ENCODE assay signal across 1 cellular context in the genomic region with DNA sequence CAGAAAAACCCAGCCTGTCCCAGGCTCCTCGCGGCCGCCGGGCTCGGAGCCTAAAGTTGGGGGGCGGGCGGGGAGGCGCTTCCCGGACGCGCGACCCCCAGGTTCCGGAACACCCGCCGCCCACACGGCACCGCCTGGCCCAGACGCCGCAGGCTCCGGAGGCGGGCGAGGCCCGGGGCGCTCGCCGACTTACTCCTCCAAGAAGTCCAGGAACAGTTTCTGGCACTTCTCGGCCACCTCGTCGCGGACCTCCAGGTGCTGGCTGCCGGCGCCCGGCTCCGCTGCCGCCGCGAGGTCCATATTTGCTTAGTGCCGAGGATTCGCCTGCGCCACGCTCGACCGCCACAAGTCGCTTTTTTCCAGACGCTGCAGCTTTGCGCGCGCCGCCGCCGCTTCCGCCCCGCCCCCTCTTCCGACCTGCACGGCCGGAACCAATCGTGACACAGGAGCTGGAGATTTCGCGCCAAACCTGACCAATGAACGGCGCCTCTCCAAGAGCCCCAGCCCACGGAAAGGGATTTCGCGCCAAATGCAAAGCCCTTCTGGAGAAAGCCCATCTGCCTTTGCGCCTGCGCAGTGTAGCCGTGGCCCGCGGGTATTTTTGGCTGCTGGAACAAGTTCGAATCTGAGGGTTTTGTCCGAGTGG.
TF ChIP-seq lines count a peak whose summit lies in the region.

A gene (minus strand): TSS at position 378 of the 646 bp plus-strand sequence. CDS start 78 bp downstream, at position 300.

TF ChIP-seq in K562, 482 proteins besides CTCF, POLR2A, EP300 and RAD21 (continued from another document and continues in another):
- TF ChIP-seq, protein P1, sequence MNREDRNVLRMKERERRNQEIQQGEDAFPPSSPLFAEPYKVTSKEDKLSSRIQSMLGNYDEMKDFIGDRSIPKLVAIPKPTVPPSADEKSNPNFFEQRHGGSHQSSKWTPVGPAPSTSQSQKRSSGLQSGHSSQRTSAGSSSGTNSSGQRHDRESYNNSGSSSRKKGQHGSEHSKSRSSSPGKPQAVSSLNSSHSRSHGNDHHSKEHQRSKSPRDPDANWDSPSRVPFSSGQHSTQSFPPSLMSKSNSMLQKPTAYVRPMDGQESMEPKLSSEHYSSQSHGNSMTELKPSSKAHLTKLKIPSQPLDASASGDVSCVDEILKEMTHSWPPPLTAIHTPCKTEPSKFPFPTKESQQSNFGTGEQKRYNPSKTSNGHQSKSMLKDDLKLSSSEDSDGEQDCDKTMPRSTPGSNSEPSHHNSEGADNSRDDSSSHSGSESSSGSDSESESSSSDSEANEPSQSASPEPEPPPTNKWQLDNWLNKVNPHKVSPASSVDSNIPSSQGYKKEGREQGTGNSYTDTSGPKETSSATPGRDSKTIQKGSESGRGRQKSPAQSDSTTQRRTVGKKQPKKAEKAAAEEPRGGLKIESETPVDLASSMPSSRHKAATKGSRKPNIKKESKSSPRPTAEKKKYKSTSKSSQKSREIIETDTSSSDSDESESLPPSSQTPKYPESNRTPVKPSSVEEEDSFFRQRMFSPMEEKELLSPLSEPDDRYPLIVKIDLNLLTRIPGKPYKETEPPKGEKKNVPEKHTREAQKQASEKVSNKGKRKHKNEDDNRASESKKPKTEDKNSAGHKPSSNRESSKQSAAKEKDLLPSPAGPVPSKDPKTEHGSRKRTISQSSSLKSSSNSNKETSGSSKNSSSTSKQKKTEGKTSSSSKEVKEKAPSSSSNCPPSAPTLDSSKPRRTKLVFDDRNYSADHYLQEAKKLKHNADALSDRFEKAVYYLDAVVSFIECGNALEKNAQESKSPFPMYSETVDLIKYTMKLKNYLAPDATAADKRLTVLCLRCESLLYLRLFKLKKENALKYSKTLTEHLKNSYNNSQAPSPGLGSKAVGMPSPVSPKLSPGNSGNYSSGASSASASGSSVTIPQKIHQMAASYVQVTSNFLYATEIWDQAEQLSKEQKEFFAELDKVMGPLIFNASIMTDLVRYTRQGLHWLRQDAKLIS (CRISPR knock-in tag; IDR thresholded peaks at IDR 0.05): peak; percentile 88
- peak; percentile 65 for TF ChIP-seq POU5F1 (IDR thresholded peaks at IDR 0.05; ENCODE audit: borderline replicate concordance, low read depth, low read length, partially characterized antibody)
- TF ChIP-seq NR2C2 (CRISPR knock-in tag; IDR thresholded peaks at IDR 0.05): 0 out of 2 replicates have a peak, but pooled peaks have one; percentile 62
- TF ChIP-seq NR2C2 (tag; IDR thresholded peaks at IDR 0.05): no peak
- TF ChIP-seq ZEB2 (IDR thresholded peaks at IDR 0.05): no peak
- TF ChIP-seq JUN (IDR thresholded peaks at IDR 0.05; ENCODE audit: borderline replicate concordance, low read depth, low read length): 0 out of 2 replicates have a peak, but pooled peaks have one; percentile 15
- TF ChIP-seq JUN (CRISPR knock-in tag; IDR thresholded peaks at IDR 0.05; ENCODE audit: borderline replicate concordance): no peak
- peak; percentile 14; the same call in 1 of the 2 replicates for TF ChIP-seq BHLHE40 (IDR thresholded peaks at IDR 0.05; ENCODE audit: low read length)
- TF ChIP-seq, protein P2, sequence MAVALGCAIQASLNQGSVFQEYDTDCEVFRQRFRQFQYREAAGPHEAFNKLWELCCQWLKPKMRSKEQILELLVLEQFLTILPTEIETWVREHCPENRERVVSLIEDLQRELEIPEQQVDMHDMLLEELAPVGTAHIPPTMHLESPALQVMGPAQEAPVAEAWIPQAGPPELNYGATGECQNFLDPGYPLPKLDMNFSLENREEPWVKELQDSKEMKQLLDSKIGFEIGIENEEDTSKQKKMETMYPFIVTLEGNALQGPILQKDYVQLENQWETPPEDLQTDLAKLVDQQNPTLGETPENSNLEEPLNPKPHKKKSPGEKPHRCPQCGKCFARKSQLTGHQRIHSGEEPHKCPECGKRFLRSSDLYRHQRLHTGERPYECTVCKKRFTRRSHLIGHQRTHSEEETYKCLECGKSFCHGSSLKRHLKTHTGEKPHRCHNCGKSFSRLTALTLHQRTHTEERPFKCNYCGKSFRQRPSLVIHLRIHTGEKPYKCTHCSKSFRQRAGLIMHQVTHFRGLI (CRISPR knock-in tag; IDR thresholded peaks at IDR 0.05): no peak
- TF ChIP-seq TAF1 (IDR thresholded peaks at IDR 0.05; ENCODE audit: control insufficient read depth, extremely low read depth, insufficient read depth, low read length, severe bottlenecking): peak; percentile 89
- TF ChIP-seq POLR2B (IDR thresholded peaks at IDR 0.05; ENCODE audit: low read depth, partially characterized antibody): no peak
- TF ChIP-seq ZNF212 (CRISPR knock-in tag; IDR thresholded peaks at IDR 0.05): no peak
- peak; percentile 81; the same call in 1 of the 2 replicates for TF ChIP-seq FOXK1 (CRISPR knock-in tag; IDR thresholded peaks at IDR 0.05; ENCODE audit: borderline replicate concordance)
- peak; percentile 79; the same call in 1 of the 2 replicates for TF ChIP-seq ZNF232 (CRISPR knock-in tag; IDR thresholded peaks at IDR 0.05)
- TF ChIP-seq NR2C1 (IDR thresholded peaks at IDR 0.05): no peak
- TF ChIP-seq NR2C1 (tag; IDR thresholded peaks at IDR 0.05): no peak
- no peak for TF ChIP-seq ESRRA (IDR thresholded peaks at IDR 0.05; ENCODE audit: borderline replicate concordance, low read depth)
- peak; percentile 88 for TF ChIP-seq ZZZ3 (IDR thresholded peaks at IDR 0.05)
- TF ChIP-seq, protein P3, sequence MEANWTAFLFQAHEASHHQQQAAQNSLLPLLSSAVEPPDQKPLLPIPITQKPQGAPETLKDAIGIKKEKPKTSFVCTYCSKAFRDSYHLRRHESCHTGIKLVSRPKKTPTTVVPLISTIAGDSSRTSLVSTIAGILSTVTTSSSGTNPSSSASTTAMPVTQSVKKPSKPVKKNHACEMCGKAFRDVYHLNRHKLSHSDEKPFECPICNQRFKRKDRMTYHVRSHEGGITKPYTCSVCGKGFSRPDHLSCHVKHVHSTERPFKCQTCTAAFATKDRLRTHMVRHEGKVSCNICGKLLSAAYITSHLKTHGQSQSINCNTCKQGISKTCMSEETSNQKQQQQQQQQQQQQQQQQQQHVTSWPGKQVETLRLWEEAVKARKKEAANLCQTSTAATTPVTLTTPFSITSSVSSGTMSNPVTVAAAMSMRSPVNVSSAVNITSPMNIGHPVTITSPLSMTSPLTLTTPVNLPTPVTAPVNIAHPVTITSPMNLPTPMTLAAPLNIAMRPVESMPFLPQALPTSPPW (CRISPR knock-in tag; IDR thresholded peaks at IDR 0.05): peak; percentile 51; the same call in 1 of the 2 replicates
- TF ChIP-seq BDP1 (IDR thresholded peaks at IDR 0.05; ENCODE audit: insufficient read depth, insufficient read length): no peak
- TF ChIP-seq JUND (IDR thresholded peaks at IDR 0.05; ENCODE audit: borderline replicate concordance, low read depth, low read length): no peak
- no peak; the same call in 2 of the 3 replicates for TF ChIP-seq JUND (tag; IDR thresholded peaks at IDR 0.05; ENCODE audit: borderline replicate concordance, low read depth, low read length)
- TF ChIP-seq, protein P4, sequence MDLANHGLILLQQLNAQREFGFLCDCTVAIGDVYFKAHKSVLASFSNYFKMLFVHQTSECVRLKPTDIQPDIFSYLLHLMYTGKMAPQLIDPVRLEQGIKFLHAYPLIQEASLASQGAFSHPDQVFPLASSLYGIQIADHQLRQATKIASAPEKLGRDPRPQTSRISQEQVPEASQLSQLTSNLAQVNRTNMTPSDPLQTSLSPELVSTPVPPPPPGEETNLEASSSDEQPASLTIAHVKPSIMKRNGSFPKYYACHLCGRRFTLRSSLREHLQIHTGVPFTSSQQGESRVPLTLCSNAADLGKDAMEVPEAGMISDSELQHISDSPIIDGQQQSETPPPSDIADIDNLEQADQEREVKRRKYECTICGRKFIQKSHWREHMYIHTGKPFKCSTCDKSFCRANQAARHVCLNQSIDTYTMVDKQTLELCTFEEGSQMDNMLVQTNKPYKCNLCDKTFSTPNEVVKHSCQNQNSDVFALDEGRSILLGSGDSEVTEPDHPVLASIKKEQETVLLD (IDR thresholded peaks at IDR 0.05): peak; percentile 96
- TF ChIP-seq, protein P5, sequence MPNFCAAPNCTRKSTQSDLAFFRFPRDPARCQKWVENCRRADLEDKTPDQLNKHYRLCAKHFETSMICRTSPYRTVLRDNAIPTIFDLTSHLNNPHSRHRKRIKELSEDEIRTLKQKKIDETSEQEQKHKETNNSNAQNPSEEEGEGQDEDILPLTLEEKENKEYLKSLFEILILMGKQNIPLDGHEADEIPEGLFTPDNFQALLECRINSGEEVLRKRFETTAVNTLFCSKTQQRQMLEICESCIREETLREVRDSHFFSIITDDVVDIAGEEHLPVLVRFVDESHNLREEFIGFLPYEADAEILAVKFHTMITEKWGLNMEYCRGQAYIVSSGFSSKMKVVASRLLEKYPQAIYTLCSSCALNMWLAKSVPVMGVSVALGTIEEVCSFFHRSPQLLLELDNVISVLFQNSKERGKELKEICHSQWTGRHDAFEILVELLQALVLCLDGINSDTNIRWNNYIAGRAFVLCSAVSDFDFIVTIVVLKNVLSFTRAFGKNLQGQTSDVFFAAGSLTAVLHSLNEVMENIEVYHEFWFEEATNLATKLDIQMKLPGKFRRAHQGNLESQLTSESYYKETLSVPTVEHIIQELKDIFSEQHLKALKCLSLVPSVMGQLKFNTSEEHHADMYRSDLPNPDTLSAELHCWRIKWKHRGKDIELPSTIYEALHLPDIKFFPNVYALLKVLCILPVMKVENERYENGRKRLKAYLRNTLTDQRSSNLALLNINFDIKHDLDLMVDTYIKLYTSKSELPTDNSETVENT (CRISPR knock-in tag; IDR thresholded peaks at IDR 0.05): no peak
- peak; percentile 94 for TF ChIP-seq RBBP5 (IDR thresholded peaks at IDR 0.05; ENCODE audit: borderline replicate concordance, insufficient read depth, low read length, poor library complexity, severe bottlenecking)
- TF ChIP-seq NONO (IDR thresholded peaks at IDR 0.05; ENCODE audit: low read depth in 2 of 2, low read length in 1 of 2): 0 out of 4 replicates have a peak, but pooled peaks of 1 of the 2 experiments have one; percentile 64
- TF ChIP-seq TEAD1 (CRISPR knock-in tag; IDR thresholded peaks at IDR 0.05): peak in 1 of 2 experiments; percentile 86; a peak in 1 of 4 replicates
- no peak for TF ChIP-seq ZNF436 (CRISPR knock-in tag; IDR thresholded peaks at IDR 0.05)
- TF ChIP-seq MTA3 (IDR thresholded peaks at IDR 0.05; ENCODE audit: borderline replicate concordance): peak; percentile 45; the same call in 1 of the 2 replicates
- no peak for TF ChIP-seq SIRT6 (IDR thresholded peaks at IDR 0.05; ENCODE audit: low read depth, low read length)
- TF ChIP-seq BRD9 (IDR thresholded peaks at IDR 0.05; ENCODE audit: low read depth, partially characterized antibody): no peak
- peak; percentile 72 for TF ChIP-seq HCFC1 (IDR thresholded peaks at IDR 0.05; ENCODE audit: low read depth, low read length)
- no peak for TF ChIP-seq ZNF146 (CRISPR knock-in tag; IDR thresholded peaks at IDR 0.05; ENCODE audit: unreplicated experiment)
- TF ChIP-seq, protein P6, sequence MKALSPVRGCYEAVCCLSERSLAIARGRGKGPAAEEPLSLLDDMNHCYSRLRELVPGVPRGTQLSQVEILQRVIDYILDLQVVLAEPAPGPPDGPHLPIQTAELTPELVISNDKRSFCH (CRISPR knock-in tag; IDR thresholded peaks at IDR 0.05): no peak
- TF ChIP-seq, protein P6 (tag; IDR thresholded peaks at IDR 0.05): peak; percentile 53; the same call in 1 of the 2 replicates
- peak; percentile 82 for TF ChIP-seq ATF1 (CRISPR knock-in tag; IDR thresholded peaks at IDR 0.05)
- TF ChIP-seq ATF1 (tag; IDR thresholded peaks at IDR 0.05): peak; percentile 94
- peak; percentile 99 for TF ChIP-seq RBFOX2 (IDR thresholded peaks at IDR 0.05; ENCODE audit: low read depth, low read length)
- TF ChIP-seq, protein P7, sequence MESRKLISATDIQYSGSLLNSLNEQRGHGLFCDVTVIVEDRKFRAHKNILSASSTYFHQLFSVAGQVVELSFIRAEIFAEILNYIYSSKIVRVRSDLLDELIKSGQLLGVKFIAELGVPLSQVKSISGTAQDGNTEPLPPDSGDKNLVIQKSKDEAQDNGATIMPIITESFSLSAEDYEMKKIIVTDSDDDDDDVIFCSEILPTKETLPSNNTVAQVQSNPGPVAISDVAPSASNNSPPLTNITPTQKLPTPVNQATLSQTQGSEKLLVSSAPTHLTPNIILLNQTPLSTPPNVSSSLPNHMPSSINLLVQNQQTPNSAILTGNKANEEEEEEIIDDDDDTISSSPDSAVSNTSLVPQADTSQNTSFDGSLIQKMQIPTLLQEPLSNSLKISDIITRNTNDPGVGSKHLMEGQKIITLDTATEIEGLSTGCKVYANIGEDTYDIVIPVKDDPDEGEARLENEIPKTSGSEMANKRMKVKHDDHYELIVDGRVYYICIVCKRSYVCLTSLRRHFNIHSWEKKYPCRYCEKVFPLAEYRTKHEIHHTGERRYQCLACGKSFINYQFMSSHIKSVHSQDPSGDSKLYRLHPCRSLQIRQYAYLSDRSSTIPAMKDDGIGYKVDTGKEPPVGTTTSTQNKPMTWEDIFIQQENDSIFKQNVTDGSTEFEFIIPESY (CRISPR knock-in tag; IDR thresholded peaks at IDR 0.05): 0 out of 2 replicates have a peak, but pooled peaks have one; percentile 62
- TF ChIP-seq ZBTB7A (IDR thresholded peaks at IDR 0.05; ENCODE audit: borderline replicate concordance, control insufficient read depth, low read depth, low read length): peak; percentile 32; the same call in 1 of the 2 replicates
- TF ChIP-seq, protein P8, sequence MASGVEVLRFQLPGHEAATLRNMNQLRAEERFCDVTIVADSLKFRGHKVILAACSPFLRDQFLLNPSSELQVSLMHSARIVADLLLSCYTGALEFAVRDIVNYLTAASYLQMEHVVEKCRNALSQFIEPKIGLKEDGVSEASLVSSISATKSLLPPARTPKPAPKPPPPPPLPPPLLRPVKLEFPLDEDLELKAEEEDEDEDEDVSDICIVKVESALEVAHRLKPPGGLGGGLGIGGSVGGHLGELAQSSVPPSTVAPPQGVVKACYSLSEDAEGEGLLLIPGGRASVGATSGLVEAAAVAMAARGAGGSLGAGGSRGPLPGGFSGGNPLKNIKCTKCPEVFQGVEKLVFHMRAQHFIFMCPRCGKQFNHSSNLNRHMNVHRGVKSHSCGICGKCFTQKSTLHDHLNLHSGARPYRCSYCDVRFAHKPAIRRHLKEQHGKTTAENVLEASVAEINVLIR (CRISPR knock-in tag; IDR thresholded peaks at IDR 0.05): peak; percentile 86
- peak; percentile 46 for TF ChIP-seq SAP30 (IDR thresholded peaks at IDR 0.05; ENCODE audit: borderline replicate concordance, insufficient read depth, low read depth, low read length, poor library complexity, severe bottlenecking)
- peak; percentile 61; the same call in 1 of the 2 replicates for TF ChIP-seq HIVEP1 (CRISPR knock-in tag; IDR thresholded peaks at IDR 0.05)
- no peak for TF ChIP-seq RAD51 (IDR thresholded peaks at IDR 0.05; ENCODE audit: borderline replicate concordance, low read depth)
- no peak; the same call in 1 of the 2 replicates for TF ChIP-seq ZNF143 (CRISPR knock-in tag; IDR thresholded peaks at IDR 0.05)
- TF ChIP-seq, protein P9, sequence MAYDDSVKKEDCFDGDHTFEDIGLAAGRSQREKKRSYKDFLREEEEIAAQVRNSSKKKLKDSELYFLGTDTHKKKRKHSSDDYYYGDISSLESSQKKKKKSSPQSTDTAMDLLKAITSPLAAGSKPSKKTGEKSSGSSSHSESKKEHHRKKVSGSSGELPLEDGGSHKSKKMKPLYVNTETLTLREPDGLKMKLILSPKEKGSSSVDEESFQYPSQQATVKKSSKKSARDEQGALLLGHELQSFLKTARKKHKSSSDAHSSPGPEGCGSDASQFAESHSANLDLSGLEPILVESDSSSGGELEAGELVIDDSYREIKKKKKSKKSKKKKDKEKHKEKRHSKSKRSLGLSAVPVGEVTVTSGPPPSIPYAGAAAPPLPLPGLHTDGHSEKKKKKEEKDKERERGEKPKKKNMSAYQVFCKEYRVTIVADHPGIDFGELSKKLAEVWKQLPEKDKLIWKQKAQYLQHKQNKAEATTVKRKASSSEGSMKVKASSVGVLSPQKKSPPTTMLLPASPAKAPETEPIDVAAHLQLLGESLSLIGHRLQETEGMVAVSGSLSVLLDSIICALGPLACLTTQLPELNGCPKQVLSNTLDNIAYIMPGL (CRISPR knock-in tag; IDR thresholded peaks at IDR 0.05): peak; percentile 81; the same call in 1 of the 2 replicates
